In the genomic region with DNA sequence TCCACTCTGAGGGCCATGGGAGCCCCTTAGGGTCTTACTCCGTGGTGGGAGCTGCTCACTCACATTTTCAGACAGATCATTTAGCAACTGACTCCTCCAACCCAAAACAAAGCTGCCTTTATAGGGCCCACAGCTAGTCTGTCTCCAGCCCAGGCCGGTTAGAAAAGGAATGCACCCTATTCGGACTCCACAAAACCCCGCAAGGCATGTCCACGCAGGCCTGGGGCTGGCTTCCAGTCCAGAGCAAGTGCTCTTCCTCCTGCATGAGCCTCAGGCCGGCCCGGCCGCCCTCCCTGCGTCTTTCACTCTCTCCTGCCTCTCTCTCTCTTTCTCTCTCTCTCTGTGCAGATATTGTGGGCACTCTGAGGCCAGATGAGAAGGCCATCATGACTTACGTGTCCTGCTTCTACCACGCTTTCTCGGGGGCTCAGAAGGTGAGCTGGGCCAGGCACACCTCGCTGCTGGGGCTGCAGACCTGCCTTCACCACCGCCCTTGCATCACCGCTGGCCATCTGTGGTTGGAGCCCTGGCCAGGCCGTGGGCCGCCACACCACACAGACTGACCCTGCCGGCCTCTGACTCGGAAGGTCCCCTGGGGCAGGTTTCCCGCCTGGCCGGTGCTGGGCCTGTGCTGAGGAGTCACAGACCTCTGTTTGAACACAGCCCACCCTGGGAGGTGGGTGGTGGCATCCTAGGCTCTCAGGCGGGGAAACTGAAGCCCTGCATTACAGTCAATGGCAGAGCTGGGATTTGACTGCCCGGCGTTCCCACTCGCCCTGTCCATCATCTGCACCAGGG, we compare ENCODE assay signal across 11 cellular contexts. TPM values are rescaled to one million over a fixed set of nuclear protein-coding genes. Genes with fewer than 3 reads are reported as not detected.
DNase-seq lines count a peak whose midpoint lies in the region; ATAC-seq, FAIRE-seq and TF ChIP-seq lines count a peak whose summit lies in the region.
"Had no signal": no experiment of that assay in that cellular context is flagged by ENCODE, and none has a peak within 500 bp of the region (broad histone marks: within the 10 kb centered on the region; RNA-seq: fewer than 3 reads in every experiment).

No MANE protein-coding gene starts in this region.

- WGBS in A549 (ENCODE audit: missing lambda C conversion rate) = 89% methylated on average over 25 of the region's 25 CpGs
- 38% methylated on average over 25 of the region's 25 CpGs for WGBS in prostate gland

- no peak for FAIRE-seq in A549 (lab: Jason Lieb, UNC)

- intact Hi-C loops in prostate gland (cut with DNase I) = loop anchor here (5.0 kb wide), 1 partner anchor 59 kb away; no protein-coding TSS in a partner anchor
- intact Hi-C loops in CD14-positive monocyte (cut with micrococcal nuclease) = no loop called here

- H3K4me1 Mint-ChIP-seq in glutamatergic neuron (ENCODE audit: low read depth, unreplicated experiment) (peaks cover 3% of the 10 kb centered on the region), CD14-positive monocyte (no peaks in the 10 kb centered on the region)

- no peak for DNase-seq in A549 (ENCODE audit: low read depth in 1 of 2, low spot score in 1 of 2)
- peak; percentile 54 for DNase-seq in glutamatergic neuron
- DNase-seq in prostate gland (ENCODE audit: low spot score) = peak; percentile 56
- DNase-seq in activated naive CD4-positive, alpha-beta T cell (lab: John Stamatoyannopoulos, UW) = no peak
- DNase-seq in CD14-positive monocyte (ENCODE audit: low spot score) = no peak
- DNase-seq in effector CD8-positive, alpha-beta T cell (lab: John Stamatoyannopoulos, UW) = no peak
- DNase-seq: activated CD4-positive, alpha-beta T cell treated with anti-CD3 and anti-CD28 coated beads, Interleukin-2, amount 50 U/mL, for 48 hours; central memory CD4-positive, alpha-beta T cell; PC-3 had no signal

- ATAC-seq in A549 = peak in 1 of 2 experiments; percentile 3; a peak in 3 of 6 replicates
- no peak for ATAC-seq in HG02973 (IDR thresholded peaks at IDR 0.05; ENCODE audit: unreplicated experiment)
- ATAC-seq: PC-3 had no signal

- peak overlapping the region; percentile 96 for H3K27ac Mint-ChIP-seq in glutamatergic neuron (ENCODE audit: unreplicated experiment)
- peak overlapping the region in 1 of 7 donors; percentile 59 for H3K27ac Mint-ChIP-seq in CD14-positive monocyte

- TF ChIP-seq POLR2A in A549 (IDR thresholded peaks at IDR 0.05; ENCODE audit: low read length) (no peak), prostate gland (IDR thresholded peaks at IDR 0.05) (no peak)

- H3K27me3 Mint-ChIP-seq in glutamatergic neuron (ENCODE audit: unreplicated experiment) = peaks cover 12% of the 10 kb centered on the region
- H3K27me3 Mint-ChIP-seq in CD14-positive monocyte (ENCODE audit: low read depth in 3 of 3) = no peaks in the 10 kb centered on the region

- H3K27me3 ChIP-seq in prostate gland (replicated peaks; ENCODE audit: insufficient read depth) = no peaks in the 10 kb centered on the region

- H3K4me3 ChIP-seq in A549 = no peak overlapping the region
- H3K4me3 ChIP-seq in prostate gland = no peak overlapping the region

- TF ChIP-seq CTCF in A549 (IDR thresholded peaks at IDR 0.05) (no peak), VCaP (conservative IDR thresholded peaks at IDR 0.05) (no peak), glutamatergic neuron (IDR thresholded peaks at IDR 0.05; ENCODE audit: partially characterized antibody, unreplicated experiment) (no peak), prostate gland (IDR thresholded peaks at IDR 0.05) (no peak), CD14-positive monocyte (IDR thresholded peaks at IDR 0.05) (no peak)

- H3K36me3 ChIP-seq in prostate gland = peaks cover 5 to 12% of the 10 kb centered on the region in 2 donors

- peak overlapping the region; percentile 1 to 50; a peak in 3 of 6 replicates for H3K27ac ChIP-seq in A549
- H3K27ac ChIP-seq in VCaP = peak overlapping the region; percentile 95; the same call in 1 of the 2 replicates
- peak overlapping the region; percentile 74 to 77 for H3K27ac ChIP-seq in prostate gland

- no peak overlapping the region for H3K4me2 ChIP-seq in A549

- H3K36me3 Mint-ChIP-seq in glutamatergic neuron (ENCODE audit: unreplicated experiment) = no peaks in the 10 kb centered on the region
- peaks cover 80 to 97% of the 10 kb centered on the region in 2 donors for H3K36me3 Mint-ChIP-seq in CD14-positive monocyte

- POLR2A ChIA-PET in A549 (lab: Yijun Ruan, JAX) = interaction anchor here (1.0 to 1.7 kb wide), 3 partner anchors 28 to 121 kb away, joined by 3 to 4 read pairs (median 3); partner anchors contain the start of gene EIF3K

- peak overlapping the region; percentile 38 for H3K4me3 Mint-ChIP-seq in glutamatergic neuron (ENCODE audit: unreplicated experiment)
- no peak overlapping the region for H3K4me3 Mint-ChIP-seq in CD14-positive monocyte

- H3K9me3 ChIP-seq in A549 = no peaks in the 10 kb centered on the region
- H3K9me3 ChIP-seq in prostate gland = no peaks in the 10 kb centered on the region

- H3K9me3 Mint-ChIP-seq in glutamatergic neuron (ENCODE audit: unreplicated experiment) (peaks cover 20% of the 10 kb centered on the region), CD14-positive monocyte (peaks cover 0 to 2% (median 0%) of the 10 kb centered on the region in 7 donors)

- no peak for TF ChIP-seq RAD21 in A549 (conservative IDR thresholded peaks at IDR 0.05 in 1 of 2, IDR thresholded peaks at IDR 0.05 in 1 of 2)

- H3K4me1 ChIP-seq in A549 (peaks cover 52% of the 10 kb centered on the region), prostate gland (replicated peaks) (peaks cover 42% of the 10 kb centered on the region)

- CTCF ChIA-PET in A549 (lab: Yijun Ruan, JAX) = interaction anchor here (0.9 to 38.0 kb wide), 12 partner anchors 5 to 308 kb away, joined by 3 to 764 read pairs (median 6); partner anchors contain the start of genes FAM98C, MRPS12 and SARS2

- no peak for TF ChIP-seq EP300 in A549 (IDR thresholded peaks at IDR 0.05)

TF ChIP-seq in A549, 52 proteins besides CTCF, POLR2A, EP300 and RAD21:
- TF ChIP-seq SMC3 (IDR thresholded peaks at IDR 0.05) (no peak), EHMT2 (IDR thresholded peaks at IDR 0.05; ENCODE audit: low read depth) (no peak), BCL3 (IDR thresholded peaks at IDR 0.05) (no peak), RCOR1 (IDR thresholded peaks at IDR 0.05; ENCODE audit: low read depth, low read length) (no peak)

RNA-seq across cellular contexts. Expression of gene CAPN12, which starts 33.1 kb away (rescaled TPM):
- polyA plus RNA-seq in A549 (2011; rRNA removed) = 10.0 and 12.3 TPM in 2 replicates
- polyA plus RNA-seq in A549 (2012; cell fraction: cytosol; rRNA removed) = 10.0 and 10.2 TPM in 2 replicates
- 33.2 and 34.8 TPM in 2 replicates for polyA plus RNA-seq in A549 (2012; cell fraction: nucleus; rRNA removed)
- 8.6 to 11.7 TPM (median 11.0 TPM) in 3 replicates for polyA plus RNA-seq in A549 (2017; fragmentation: RNase III; extraction: RNeasy Plus Mini Kit Qiagen cat#74134 plus additional on column Dnase treatment)
- 3.2 and 7.1 TPM in 2 replicates for polyA minus RNA-seq in A549 (2011; rRNA and poly(A)+ RNA removed)
- total RNA-seq in glutamatergic neuron (ENCODE audit: unreplicated experiment) = 4.8 TPM
- 1 to 10 TPM; 2.3 to 6.0 TPM for total RNA-seq in prostate gland
- polyA plus RNA-seq in CD14-positive monocyte = not detected

Comparison
In these comparisons a context has a peak if more than half of its experiments do, and no peak if none do; other contexts are left out.
1. DNase-seq: peak in glutamatergic neuron (single experiment) and prostate gland (single experiment); none in A549 (0 of 2), activated naive CD4-positive, alpha-beta T cell (0 of 4), CD14-positive monocyte (single experiment) and effector CD8-positive, alpha-beta T cell (single experiment).
2. H3K27ac ChIP-seq: peak in every context shown above with its lines; median percentile 95 in VCaP; 76 in prostate gland; 26 in A549.